In the genomic region with DNA sequence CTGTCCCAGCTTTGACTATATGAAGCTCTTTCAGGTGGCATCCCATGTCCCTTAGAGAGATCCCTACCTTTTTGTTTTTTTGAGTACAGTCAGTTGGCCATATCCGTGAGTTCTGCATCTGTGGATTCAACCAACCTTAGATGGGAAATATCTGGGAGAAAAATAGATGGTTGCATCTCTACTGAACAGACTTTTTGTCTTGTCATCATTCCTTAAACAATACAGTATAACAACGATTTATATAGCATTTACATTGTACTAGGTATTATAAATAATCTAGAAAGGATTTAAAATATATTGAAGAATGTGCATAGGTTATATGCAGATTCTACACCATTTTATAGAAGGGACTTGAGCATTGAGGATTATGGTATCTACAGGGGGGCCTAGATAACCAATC, we compare ENCODE assay signal across 25 cellular contexts.
DNase-seq lines count a peak whose midpoint lies in the region; ATAC-seq, FAIRE-seq and TF ChIP-seq lines count a peak whose summit lies in the region.
"Had no signal": no experiment of that assay in that cellular context is flagged by ENCODE, and none has a peak within 500 bp of the region (broad histone marks: within the 10 kb centered on the region; RNA-seq: fewer than 3 reads in every experiment).

No MANE protein-coding gene starts in this region.

- intact Hi-C loops in HepG2 (cut with micrococcal nuclease; ENCODE audit: unreplicated experiment): no loop called here
- intact Hi-C loops in right lobe of liver (cut with DNase I): no loop called here
- intact Hi-C loops in natural killer cell (cut with micrococcal nuclease): no loop called here

- H3K79me2 ChIP-seq in HepG2 (ENCODE audit: insufficient read depth, low read length): no peaks in the 10 kb centered on the region
- H3K79me2 ChIP-seq in Loucy (ENCODE audit: insufficient read depth, low read length): peaks cover 78% of the 10 kb centered on the region

- TF ChIP-seq EP300 in HepG2 (IDR thresholded peaks at IDR 0.05; ENCODE audit: low read depth in 2 of 2, low read length in 2 of 2) (no peak), HepG2 (CRISPR knock-in tag; IDR thresholded peaks at IDR 0.05; ENCODE audit: borderline replicate concordance) (no peak)

- FAIRE-seq in HepG2 (lab: Jason Lieb, UNC): no peak
- FAIRE-seq: A204.1, G401.6, GM12892, H1 had no signal

- H3K27me3 Mint-ChIP-seq in immature natural killer cell (ENCODE audit: low read depth in 3 of 3): peaks cover 1 to 13% (median 4%) of the 10 kb centered on the region in 3 donors
- H3K27me3 Mint-ChIP-seq in naive thymus-derived CD8-positive, alpha-beta T cell: peaks cover 0 to 1% (median 0%) of the 10 kb centered on the region in 5 donors
- no peaks in the 10 kb centered on the region for H3K27me3 Mint-ChIP-seq in natural killer cell (ENCODE audit: low read depth in 2 of 2)
- H3K27me3 Mint-ChIP-seq in activated naive CD8-positive, alpha-beta T cell treated with anti-CD3 and anti-CD28 coated beads for 36 hours: no peaks in the 10 kb centered on the region
- H3K27me3 Mint-ChIP-seq: CD4-positive, alpha-beta memory T cell had no signal

- no peak for DNase-seq in HepG2 (ENCODE audit: low spot score)
- DNase-seq in right lobe of liver: no peak
- no peak for DNase-seq in immature natural killer cell
- no peak for DNase-seq in naive thymus-derived CD8-positive, alpha-beta T cell
- DNase-seq in natural killer cell: no peak
- DNase-seq in activated naive CD8-positive, alpha-beta T cell treated with anti-CD3 and anti-CD28 coated beads for 36 hours: no peak
- no peak for DNase-seq in SK-N-DZ (ENCODE audit: low spot score)
- DNase-seq: ACHN; AML-193; BE2C; Caco-2; CD4-positive, alpha-beta memory T cell; DMS153; DND-41; GM23248; H7; HCEC 1CT had no signal

- H3K9ac ChIP-seq in HepG2 (ENCODE audit: insufficient read depth, low read depth, low read length): no peak overlapping the region
- peak overlapping the region; percentile 100 for H3K9ac ChIP-seq in Loucy (ENCODE audit: low read depth, low read length, poor library complexity, severe bottlenecking)
- H3K9ac ChIP-seq: BLaER1 treated with 17β-estradiol and CSF1 and Interleukin-3, amounts not matched to agents 10 nM and 100 nM; GM23248 had no signal

- CTCF ChIA-PET in HepG2 (lab: Yijun Ruan, JAX; ENCODE audit: low intra/inter-chr PET ratio, low total read pairs): no interaction called here

- H3K36me3 ChIP-seq in HepG2 (replicated peaks in 1 of 2; ENCODE audit: control insufficient read depth in 1 of 2, insufficient read depth in 2 of 2, low read length in 2 of 2) (no peaks in the 10 kb centered on the region), right lobe of liver (no peaks in the 10 kb centered on the region), Loucy (ENCODE audit: insufficient read depth, low read length) (peaks cover 18% of the 10 kb centered on the region)
- H3K36me3 ChIP-seq: BE2C; BLaER1 treated with 17β-estradiol and CSF1 and Interleukin-3, amounts not matched to agents 10 nM and 100 nM had no signal

- H3K36me3 Mint-ChIP-seq in immature natural killer cell (peaks cover 0 to 8% (median 3%) of the 10 kb centered on the region in 3 donors), natural killer cell (no peaks in the 10 kb centered on the region)
- H3K36me3 Mint-ChIP-seq in naive thymus-derived CD8-positive, alpha-beta T cell: peaks cover 3 to 10% (median 9%) of the 10 kb centered on the region in 3 donors
- H3K36me3 Mint-ChIP-seq in activated naive CD8-positive, alpha-beta T cell treated with anti-CD3 and anti-CD28 coated beads for 36 hours: peaks cover 20% of the 10 kb centered on the region
- H3K36me3 Mint-ChIP-seq: CD14-positive monocyte had no signal

- no peak overlapping the region for H3K27ac ChIP-seq in HepG2 (ENCODE audit: extremely low read length, insufficient read depth, low read length)
- H3K27ac ChIP-seq in right lobe of liver: no peak overlapping the region
- H3K27ac ChIP-seq: 22Rv1, GM23248 had no signal

- H3K4me2 ChIP-seq in HepG2 (ENCODE audit: low read depth, low read length): no peak overlapping the region
- H3K4me2 ChIP-seq in Loucy (ENCODE audit: low read depth, low read length, poor library complexity, severe bottlenecking): peak overlapping the region; percentile 94
- H3K4me2 ChIP-seq: BLaER1 treated with 17β-estradiol and CSF1 and Interleukin-3, amounts not matched to agents 10 nM and 100 nM had no signal

- H3K4me3 Mint-ChIP-seq in immature natural killer cell: peak overlapping the region in 1 of 5 donors; percentile 7
- H3K4me3 Mint-ChIP-seq in naive thymus-derived CD8-positive, alpha-beta T cell: peak overlapping the region in 4 of 10 donors; percentile 8 to 46 (median 38)
- no peak overlapping the region for H3K4me3 Mint-ChIP-seq in natural killer cell
- H3K4me3 Mint-ChIP-seq in activated naive CD8-positive, alpha-beta T cell treated with anti-CD3 and anti-CD28 coated beads for 36 hours: no peak overlapping the region
- H3K4me3 Mint-ChIP-seq: CD14-positive monocyte had no signal

- TF ChIP-seq CTCF in HepG2 (CRISPR knock-in tag; IDR thresholded peaks at IDR 0.05) (no peak), right lobe of liver (IDR thresholded peaks at IDR 0.05) (no peak), Loucy (conservative IDR thresholded peaks at IDR 0.05; ENCODE audit: low read length) (no peak), natural killer cell (IDR thresholded peaks at IDR 0.05) (no peak)

- no peak overlapping the region for H3K4me3 ChIP-seq in HepG2 (replicated peaks in 1 of 3; ENCODE audit: insufficient read depth in 1 of 3, low read depth in 2 of 3, low read length in 3 of 3)
- H3K4me3 ChIP-seq in right lobe of liver: no peak overlapping the region
- peak overlapping the region; percentile 97 for H3K4me3 ChIP-seq in Loucy (ENCODE audit: low read length, poor library complexity, severe bottlenecking)
- H3K4me3 ChIP-seq: BLaER1 treated with 17β-estradiol and CSF1 and Interleukin-3, amounts not matched to agents 10 nM and 100 nM; GM23248 had no signal

- in situ Hi-C loops in HepG2 (cut with HindIII; ENCODE audit: extremely low pct_ligation_motif_present, low pct_unique_long_range_greater_than_20kb): no loop called here

- ATAC-seq in HepG2 (no peak), right lobe of liver (no peak), natural killer cell (no peak)
- ATAC-seq in naive thymus-derived CD8-positive, alpha-beta T cell: no peak

- no peak for TF ChIP-seq RAD21 in HepG2 (CRISPR knock-in tag; IDR thresholded peaks at IDR 0.05)

- H2AFZ ChIP-seq in HepG2 (ENCODE audit: low read length) (no peak overlapping the region), Loucy (ENCODE audit: low read length) (no peak overlapping the region)
- H2AFZ ChIP-seq: GM23248 had no signal

- H3K27ac Mint-ChIP-seq in immature natural killer cell (peak overlapping the region in 4 of 6 donors; percentile 61 to 82 (median 72)), natural killer cell (peak overlapping the region in 1 of 2 donors; percentile 14)
- peak overlapping the region in 9 of 10 donors; percentile 15 to 97 (median 81) for H3K27ac Mint-ChIP-seq in naive thymus-derived CD8-positive, alpha-beta T cell
- no peak overlapping the region for H3K27ac Mint-ChIP-seq in activated naive CD8-positive, alpha-beta T cell treated with anti-CD3 and anti-CD28 coated beads for 36 hours
- H3K27ac Mint-ChIP-seq: CD14-positive monocyte had no signal

- no peaks in the 10 kb centered on the region for H3K4me1 ChIP-seq in HepG2 (ENCODE audit: insufficient read depth, low read length)
- H3K4me1 ChIP-seq in right lobe of liver: no peaks in the 10 kb centered on the region
- H3K4me1 ChIP-seq in Loucy (ENCODE audit: insufficient read depth, low read length, poor library complexity, severe bottlenecking): peaks cover 73% of the 10 kb centered on the region
- H3K4me1 ChIP-seq: Caco-2 had no signal

- H3K9me3 Mint-ChIP-seq in immature natural killer cell (no peaks in the 10 kb centered on the region), natural killer cell (no peaks in the 10 kb centered on the region)
- peaks cover 0 to 4% (median 0%) of the 10 kb centered on the region in 9 donors for H3K9me3 Mint-ChIP-seq in naive thymus-derived CD8-positive, alpha-beta T cell
- H3K9me3 Mint-ChIP-seq in activated naive CD8-positive, alpha-beta T cell treated with anti-CD3 and anti-CD28 coated beads for 36 hours: peaks cover 4% of the 10 kb centered on the region

- H3K9me2 ChIP-seq in Loucy (replicated peaks; ENCODE audit: low read depth, low read length): no peaks in the 10 kb centered on the region

- H3K4me1 Mint-ChIP-seq in immature natural killer cell (peaks cover 84 to 91% of the 10 kb centered on the region in 2 donors), natural killer cell (peaks cover 78 to 84% of the 10 kb centered on the region in 2 donors)
- peaks cover 57 to 92% (median 86%) of the 10 kb centered on the region in 4 donors for H3K4me1 Mint-ChIP-seq in naive thymus-derived CD8-positive, alpha-beta T cell
- peaks cover 77% of the 10 kb centered on the region for H3K4me1 Mint-ChIP-seq in activated naive CD8-positive, alpha-beta T cell treated with anti-CD3 and anti-CD28 coated beads for 36 hours

- POLR2A ChIA-PET in HepG2 (lab: Yijun Ruan, JAX): no interaction called here
- POLR2A ChIA-PET in naive thymus-derived CD8-positive, alpha-beta T cell (lab: Charles Lee): interaction anchor here (1.0 to 1.2 kb wide), 2 partner anchors 14 to 23 kb away, joined by 3 to 4 read pairs; no protein-coding TSS in a partner anchor

- no TSS peak for BruUV-seq in HepG2 (replicated peaks; lab: Mats Ljungman, UMichigan)

- H3F3A ChIP-seq in Loucy (ENCODE audit: low read depth): peaks cover 44% of the 10 kb centered on the region

- TF ChIP-seq POLR2A in HepG2 (IDR thresholded peaks at IDR 0.05; ENCODE audit: insufficient read depth in 1 of 2, low read depth in 2 of 2, low read length in 2 of 2): no peak
- no peak for TF ChIP-seq POLR2A in right lobe of liver (IDR thresholded peaks at IDR 0.05)

- H3K27me3 ChIP-seq in HepG2 (ENCODE audit: control insufficient read depth in 1 of 2, insufficient read depth in 2 of 2, low read length in 2 of 2) (no peaks in the 10 kb centered on the region; a peak in 1 of 5 replicates), right lobe of liver (no peaks in the 10 kb centered on the region), Loucy (ENCODE audit: insufficient read depth, low read length, poor library complexity, severe bottlenecking) (no peaks in the 10 kb centered on the region)
- H3K27me3 ChIP-seq: BE2C had no signal

- H3K9me3 ChIP-seq in HepG2 (ENCODE audit: low read length) (no peaks in the 10 kb centered on the region), right lobe of liver (no peaks in the 10 kb centered on the region), Loucy (ENCODE audit: insufficient read depth, low read depth, low read length) (no peaks in the 10 kb centered on the region)
- H3K9me3 ChIP-seq: BE2C, Caco-2 had no signal

- 42% methylated on average over 2 of the region's 2 CpGs for WGBS in HepG2 (ENCODE audit: low lambda C conversion rate)
- 59% methylated on average over 2 of the region's 2 CpGs for WGBS in right lobe of liver (ENCODE audit: insufficient coverage, low coverage, low lambda C conversion rate, missing lambda C conversion rate)

- H4K20me1 ChIP-seq in HepG2 (ENCODE audit: insufficient read depth, low read length) (no peaks in the 10 kb centered on the region), Loucy (ENCODE audit: insufficient read depth, low read length, poor library complexity, severe bottlenecking) (no peaks in the 10 kb centered on the region)

TF ChIP-seq in HepG2, 621 proteins besides CTCF, POLR2A, EP300 and RAD21 (continues in another document):
- TF ChIP-seq ZNF747 (CRISPR knock-in tag; IDR thresholded peaks at IDR 0.05; ENCODE audit: borderline replicate concordance): no peak
- no peak for TF ChIP-seq ZNF160 (CRISPR knock-in tag; IDR thresholded peaks at IDR 0.05)
